Comparison of ENCODE assay signal across 22 cellular contexts in the genomic region with DNA sequence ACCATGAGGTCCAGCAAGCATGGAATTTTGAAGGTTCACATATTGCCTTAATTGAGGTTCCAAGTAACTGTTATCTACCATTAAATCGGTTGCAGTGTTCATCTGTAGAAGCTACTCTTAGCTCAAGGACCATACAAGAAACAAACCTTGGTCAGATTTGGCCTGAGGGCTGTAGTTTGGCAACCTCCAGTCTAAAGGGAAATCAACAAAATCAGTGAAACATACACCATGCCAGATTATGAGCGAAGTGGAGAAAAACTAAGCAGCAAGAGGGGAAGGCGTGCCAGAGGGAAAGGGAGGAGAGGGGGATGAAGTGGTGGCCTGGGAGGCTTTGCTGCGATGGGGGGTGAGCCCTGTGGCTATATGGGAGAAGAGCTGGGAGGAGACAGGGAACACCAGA. TPM values are rescaled to one million over a fixed set of nuclear protein-coding genes. Genes with fewer than 3 reads are reported as not detected.
DNase-seq lines count a peak whose midpoint lies in the region; ATAC-seq, FAIRE-seq and TF ChIP-seq lines count a peak whose summit lies in the region.
"Had no signal": no experiment of that assay in that cellular context is flagged by ENCODE, and none has a peak within 500 bp of the region (broad histone marks: within the 10 kb centered on the region; RNA-seq: fewer than 3 reads in every experiment).

No MANE protein-coding gene starts in this region.

- H3K4me1 Mint-ChIP-seq in activated naive CD4-positive, alpha-beta T cell treated with anti-CD3 and anti-CD28 coated beads for 36 hours (ENCODE audit: low read depth): peaks cover 1% of the 10 kb centered on the region
- H3K4me1 Mint-ChIP-seq: B cell had no signal

- no peak for TF ChIP-seq CTCF in heart right ventricle (IDR thresholded peaks at IDR 0.05)
- TF ChIP-seq CTCF in kidney (IDR thresholded peaks at IDR 0.05; ENCODE audit: borderline replicate concordance, extremely low read depth, insufficient read depth): no peak

- peak; percentile 29 for ATAC-seq in Right ventricle myocardium inferior
- no peak for ATAC-seq in heart right ventricle
- no peak for ATAC-seq in HG02642 (IDR thresholded peaks at IDR 0.05; ENCODE audit: poor library complexity, unreplicated experiment)
- ATAC-seq: A549; CD8-positive, alpha-beta T cell had no signal

- H3K36me3 ChIP-seq in heart right ventricle (no peaks in the 10 kb centered on the region), kidney (ENCODE audit: control insufficient read depth in 1 of 2, insufficient read depth in 2 of 2, low read length in 2 of 2) (no peaks in the 10 kb centered on the region)
- H3K36me3 ChIP-seq: BLaER1 treated with 17β-estradiol and CSF1 and Interleukin-3, amounts not matched to agents 10 nM and 100 nM had no signal

- peaks cover 0 to 4% (median 0%) of the 10 kb centered on the region in 7 donors for H3K27me3 ChIP-seq in heart right ventricle
- H3K27me3 ChIP-seq: BLaER1 treated with 17β-estradiol and CSF1 and Interleukin-3, amounts not matched to agents 10 nM and 100 nM had no signal

- H3K4me1 ChIP-seq in heart right ventricle (peaks cover 0 to 13% (median 6%) of the 10 kb centered on the region in 9 donors), kidney (ENCODE audit: control insufficient read depth in 1 of 2, insufficient read depth in 1 of 2, low read depth in 1 of 2, low read length in 2 of 2) (no peaks in the 10 kb centered on the region)

- H3K9me3 ChIP-seq in heart right ventricle: no peaks in the 10 kb centered on the region
- H3K9me3 ChIP-seq in kidney (ENCODE audit: control insufficient read depth in 1 of 2, low read length in 2 of 2): no peaks in the 10 kb centered on the region
- H3K9me3 ChIP-seq: A549; BLaER1 treated with 17β-estradiol and CSF1 and Interleukin-3, amounts not matched to agents 10 nM and 100 nM; Caco-2 had no signal

- no peak for FAIRE-seq in kidney (lab: Jason Lieb, UNC)
- FAIRE-seq: A549, D721Med, G401.6, GM12891, GM19239 had no signal

- no peak overlapping the region for H3K4me3 Mint-ChIP-seq in activated naive CD4-positive, alpha-beta T cell treated with anti-CD3 and anti-CD28 coated beads for 36 hours
- H3K4me3 Mint-ChIP-seq: B cell; CD4-positive, alpha-beta T cell; CD8-positive, alpha-beta T cell had no signal

- intact Hi-C loops in Right ventricle myocardium inferior (cut with DNase I): no loop called here
- intact Hi-C loops in heart right ventricle (cut with DNase I): no loop called here
- intact Hi-C loops in kidney (cut with DNase I): no loop called here
- intact Hi-C loops in activated naive CD4-positive, alpha-beta T cell treated with anti-CD3 and anti-CD28 coated beads for 36 hours (cut with micrococcal nuclease): no loop called here

- DNase-seq in Right ventricle myocardium inferior (ENCODE audit: missing footprints) (no peak), heart right ventricle (no peak), fibroblast of peridontal ligament (ENCODE audit: extremely low read depth) (peak; percentile 75), kidney (peak; percentile 33)
- DNase-seq in activated naive CD4-positive, alpha-beta T cell treated with anti-CD3 and anti-CD28 coated beads for 36 hours: no peak
- DNase-seq: AML-193; Caco-2; Calu3; CD4-positive, alpha-beta T cell; CD8-positive, alpha-beta T cell; DMS79 treated with DMSO at 0.1 percent for 48 hours; GF-D8 had no signal

- 66 to 72% methylated on average over 4 of the region's 4 CpGs for WGBS in heart right ventricle, 2 donors

- H3K27ac ChIP-seq in heart right ventricle: no peak overlapping the region
- no peak overlapping the region for H3K27ac ChIP-seq in kidney (ENCODE audit: low read depth in 2 of 2, low read length in 2 of 2)
- H3K27ac ChIP-seq: 22Rv1; A549; BLaER1 treated with 17β-estradiol and CSF1 and Interleukin-3, amounts not matched to agents 10 nM and 100 nM; C4-2B had no signal

- H3K4me3 ChIP-seq in heart right ventricle: no peak overlapping the region
- no peak overlapping the region for H3K4me3 ChIP-seq in kidney (ENCODE audit: low read length in 2 of 2)
- H3K4me3 ChIP-seq: A549; BLaER1 treated with 17β-estradiol and CSF1 and Interleukin-3, amounts not matched to agents 10 nM and 100 nM had no signal

- no peaks in the 10 kb centered on the region for H3K36me3 Mint-ChIP-seq in activated naive CD4-positive, alpha-beta T cell treated with anti-CD3 and anti-CD28 coated beads for 36 hours (ENCODE audit: low read depth)
- H3K36me3 Mint-ChIP-seq: CD8-positive, alpha-beta T cell had no signal

- H3K27ac Mint-ChIP-seq in activated naive CD4-positive, alpha-beta T cell treated with anti-CD3 and anti-CD28 coated beads for 36 hours: no peak overlapping the region
- H3K27ac Mint-ChIP-seq: B cell; CD4-positive, alpha-beta T cell; CD8-positive, alpha-beta T cell had no signal

- CTCF ChIA-PET in activated naive CD4-positive, alpha-beta T cell treated with anti-CD3 and anti-CD28 coated beads for 36 hours (lab: Charles Lee): interaction anchor here (1.0 to 1.8 kb wide), 3 partner anchors 8 to 192 kb away, joined by 3 to 6 read pairs (median 4); no protein-coding TSS in a partner anchor

- no peaks in the 10 kb centered on the region for H3K27me3 Mint-ChIP-seq in activated naive CD4-positive, alpha-beta T cell treated with anti-CD3 and anti-CD28 coated beads for 36 hours (ENCODE audit: low read depth)
- H3K27me3 Mint-ChIP-seq: B cell; CD4-positive, alpha-beta T cell had no signal

- H3K9ac ChIP-seq in kidney (ENCODE audit: low read length in 2 of 2): no peak overlapping the region
- H3K9ac ChIP-seq: BLaER1 treated with 17β-estradiol and CSF1 and Interleukin-3, amounts not matched to agents 10 nM and 100 nM had no signal

- no peaks in the 10 kb centered on the region for H3K9me3 Mint-ChIP-seq in activated naive CD4-positive, alpha-beta T cell treated with anti-CD3 and anti-CD28 coated beads for 36 hours
- H3K9me3 Mint-ChIP-seq: CD4-positive, alpha-beta T cell; CD8-positive, alpha-beta T cell had no signal

RNA-seq across cellular contexts. Expression of a gene that starts 8.8 kb away (rescaled TPM):
- total RNA-seq in Right ventricle myocardium inferior (0.73 TPM), heart right ventricle (1 to 10 TPM in 8 of 10 donors, under 1 TPM in 2; 0.59 to 7.6 (median 2.8) TPM), kidney (3.7 TPM)
- polyA plus RNA-seq in heart right ventricle (1 to 10 TPM; 1.8 to 3.2 TPM), kidney (ENCODE audit: insufficient read depth, low read depth, low replicate concordance) (4.5 TPM)
- total RNA-seq in activated naive CD4-positive, alpha-beta T cell treated with anti-CD3 and anti-CD28 coated beads for 36 hours: under 1 TPM in 1 of 2 experiments, not detected in 1; 0.31 TPM

RNA-seq across cellular contexts. Expression of a gene that starts 37.8 kb away (rescaled TPM):
- total RNA-seq in Right ventricle myocardium inferior: 47.6 TPM
- total RNA-seq in heart right ventricle: 10 to 100 TPM; 41.5 to 60.3 (median 52.1) TPM
- 10 to 100 TPM; 45.0 to 49.5 TPM for polyA plus RNA-seq in heart right ventricle
- 89.2 TPM for total RNA-seq in kidney
- 70.7 TPM for polyA plus RNA-seq in kidney (ENCODE audit: insufficient read depth, low read depth, low replicate concordance)
- 10 to 100 TPM; 72.3 to 76.5 TPM for total RNA-seq in activated naive CD4-positive, alpha-beta T cell treated with anti-CD3 and anti-CD28 coated beads for 36 hours

RNA-seq across cellular contexts. Expression of a gene that starts 58.6 kb away (rescaled TPM):
- 8.0 TPM for total RNA-seq in Right ventricle myocardium inferior
- total RNA-seq in heart right ventricle: 10 to 100 TPM in 1 of 10 donors, 1 to 10 TPM in 9; 5.2 to 11.8 (median 6.7) TPM
- 1 to 10 TPM; 4.8 to 5.0 TPM for polyA plus RNA-seq in heart right ventricle
- total RNA-seq in kidney: 9.0 TPM
- polyA plus RNA-seq in kidney (ENCODE audit: insufficient read depth, low read depth, low replicate concordance): 5.8 TPM
- 1 to 10 TPM; 6.6 to 7.3 TPM for total RNA-seq in activated naive CD4-positive, alpha-beta T cell treated with anti-CD3 and anti-CD28 coated beads for 36 hours

Comparison
In these comparisons a context has a peak if more than half of its experiments do, and no peak if none do; other contexts are left out.
1. DNase-seq: peak in fibroblast of peridontal ligament (single experiment) and kidney (single experiment); none in Right ventricle myocardium inferior (single experiment), heart right ventricle (0 of 2) and activated naive CD4-positive, alpha-beta T cell treated with anti-CD3 and anti-CD28 coated beads for 36 hours (single experiment).